ENCODE assay signal across 8 cellular contexts in genomic region chr3:70550723-70551319, GRCh38.
DNase-seq lines count a peak whose midpoint lies in the region; ATAC-seq lines count a peak whose summit lies in the region.

No MANE protein-coding gene starts in this region.

- ATAC-seq in HG02885 (IDR thresholded peaks at IDR 0.05; ENCODE audit: poor library complexity, unreplicated experiment) = peak; percentile 96

- DNase-seq in NCI-H526 (lab: John Stamatoyannopoulos, UW) (peak; percentile 22 to 71), NCI-H526 treated with DMSO at 0.1 percent for 48 hours (lab: John Stamatoyannopoulos, UW) (no peak), NOMO-1 treated with DMSO at 0.1 percent for 48 hours (lab: John Stamatoyannopoulos, UW; ENCODE audit: unreplicated experiment) (peak; percentile 23), fibroblast of gingiva (ENCODE audit: low read depth) (peak; percentile 35), pons (ENCODE audit: low spot score) (peak; percentile 29), ureter (ENCODE audit: low spot score) (peak; percentile 73)
- DNase-seq in activated CD8-positive, alpha-beta memory T cell treated with anti-CD3 and anti-CD28 coated beads, Interleukin-2, amount 50 U/mL, for 24 hours (ENCODE audit: extremely low read depth) = peak; percentile 40
